In the genomic region with DNA sequence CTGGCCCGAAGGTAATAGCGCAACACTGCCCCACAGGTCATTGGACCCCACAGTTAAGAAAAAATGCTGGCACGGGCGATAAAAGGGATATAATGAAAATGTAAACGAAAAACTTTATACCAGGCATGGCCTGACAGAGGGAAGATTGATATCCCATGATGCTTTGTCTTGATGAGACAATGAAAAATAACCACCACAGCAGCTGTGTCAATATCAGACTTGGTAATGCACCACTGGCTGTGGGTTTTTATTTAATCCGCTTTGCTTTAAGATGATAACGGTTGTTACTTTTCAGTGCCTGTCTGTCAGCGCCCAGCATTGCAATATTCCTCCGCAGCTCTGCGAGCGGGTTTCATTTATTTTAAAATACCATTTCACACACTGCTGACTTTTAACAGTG, we compare ENCODE assay signal across 11 cellular contexts.
A peak's percentile ranks its signal among the peaks of the same experiment; 100 is the strongest.
DNase-seq lines count a peak whose midpoint lies in the region; ATAC-seq and TF ChIP-seq lines count a peak whose summit lies in the region.
"Had no signal": no experiment of that assay in that cellular context is flagged by ENCODE, and none has a peak within 500 bp of the region (broad histone marks: within the 10 kb centered on the region; RNA-seq: fewer than 3 reads in every experiment).

No MANE protein-coding gene starts in this region.

- POLR2A ChIA-PET in A673 (lab: Charles Lee; ENCODE audit: low non-redundant PET) = no interaction called here

- H3K4me3 ChIP-seq in A673 (ENCODE audit: low read depth, low read length, poor library complexity, severe bottlenecking) = no peak overlapping the region
- no peak overlapping the region for H3K4me3 ChIP-seq in hepatocyte
- no peak overlapping the region for H3K4me3 ChIP-seq in right lobe of liver
- H3K4me3 ChIP-seq: A549, breast epithelium had no signal

- H4K20me1 ChIP-seq in hepatocyte (ENCODE audit: insufficient read depth, poor library complexity, severe bottlenecking) = no peaks in the 10 kb centered on the region

- no TSS peak for BruUV-seq in A673 (replicated peaks; lab: Mats Ljungman, UMichigan)

- H3K36me3 ChIP-seq in A673 (ENCODE audit: insufficient read depth, low read length, poor library complexity, severe bottlenecking) (no peaks in the 10 kb centered on the region), hepatocyte (replicated peaks; ENCODE audit: insufficient read depth, low read depth) (no peaks in the 10 kb centered on the region), right lobe of liver (no peaks in the 10 kb centered on the region)
- H3K36me3 ChIP-seq: breast epithelium had no signal

- intact Hi-C loops in A673 (cut with micrococcal nuclease; ENCODE audit: unreplicated experiment) (no loop called here), right lobe of liver (cut with DNase I) (no loop called here)

- no peaks in the 10 kb centered on the region for H3K9me2 ChIP-seq in hepatocyte (replicated peaks; ENCODE audit: insufficient read depth)

- H3K4me2 ChIP-seq in hepatocyte = peak overlapping the region; percentile 58
- H3K4me2 ChIP-seq: A549 had no signal

- ATAC-seq in right lobe of liver = no peak
- ATAC-seq: A549 had no signal

- H3K9me3 ChIP-seq in A673 (ENCODE audit: low read depth, low read length, poor library complexity, severe bottlenecking) (no peaks in the 10 kb centered on the region), hepatocyte (ENCODE audit: low read depth) (no peaks in the 10 kb centered on the region), right lobe of liver (no peaks in the 10 kb centered on the region)
- H3K9me3 ChIP-seq: A549, breast epithelium had no signal

- DNase-seq in A673 (ENCODE audit: low spot score) (peak; percentile 3), NCI-H1436 (lab: John Stamatoyannopoulos, UW) (peak; percentile 87), NCI-H69 (lab: John Stamatoyannopoulos, UW) (peak; percentile 98), hepatocyte (ENCODE audit: low spot score) (peak; percentile 5), HCEC 1CT (no peak), right lobe of liver (no peak), DMS 273 (lab: John Stamatoyannopoulos, UW; ENCODE audit: unreplicated experiment) (no peak), amygdala (lab: John Stamatoyannopoulos, UW) (no peak)

- H3K27ac ChIP-seq in A673 (ENCODE audit: low read depth, low read length, poor library complexity, severe bottlenecking) (no peak overlapping the region), hepatocyte (no peak overlapping the region), right lobe of liver (no peak overlapping the region)
- H3K27ac ChIP-seq: A549, breast epithelium, epithelial cell of prostate had no signal

- 61% methylated on average over 11 of the region's 11 CpGs for WGBS in hepatocyte (ENCODE audit: low lambda C conversion rate, missing lambda C conversion rate)
- 64% methylated on average over 11 of the region's 11 CpGs for WGBS in right lobe of liver (ENCODE audit: insufficient coverage, low coverage, low lambda C conversion rate, missing lambda C conversion rate)

- H3K4me1 ChIP-seq in A673 (ENCODE audit: insufficient read depth, low read length, poor library complexity, severe bottlenecking) = no peaks in the 10 kb centered on the region
- peaks cover 12% of the 10 kb centered on the region for H3K4me1 ChIP-seq in hepatocyte (ENCODE audit: insufficient read depth)
- no peaks in the 10 kb centered on the region for H3K4me1 ChIP-seq in right lobe of liver
- H3K4me1 ChIP-seq: A549, breast epithelium had no signal

- H3K79me2 ChIP-seq in hepatocyte = no peaks in the 10 kb centered on the region

- no peak for TF ChIP-seq CTCF in A673 (conservative IDR thresholded peaks at IDR 0.05; ENCODE audit: low read depth, low read length)
- no peak for TF ChIP-seq CTCF in hepatocyte (IDR thresholded peaks at IDR 0.05; ENCODE audit: poor library complexity)
- no peak for TF ChIP-seq CTCF in right lobe of liver (IDR thresholded peaks at IDR 0.05)

- H3K27me3 ChIP-seq in A673 (replicated peaks; ENCODE audit: insufficient read depth, low read depth, low read length, poor library complexity) (no peaks in the 10 kb centered on the region), hepatocyte (no peaks in the 10 kb centered on the region), right lobe of liver (no peaks in the 10 kb centered on the region)
- H3K27me3 ChIP-seq: breast epithelium had no signal

- no peak overlapping the region for H2AFZ ChIP-seq in hepatocyte

- no peak for TF ChIP-seq POLR2A in right lobe of liver (IDR thresholded peaks at IDR 0.05)

- CTCF ChIA-PET in A673 (lab: Charles Lee) = no interaction called here

Comparison
In these comparisons a context has a peak if more than half of its experiments do, and no peak if none do; other contexts are left out.
1. DNase-seq: peak in A673 (single experiment), NCI-H1436 (single experiment), NCI-H69 (single experiment) and hepatocyte (single experiment); none in HCEC 1CT (single experiment), right lobe of liver (0 of 3), DMS 273 (single experiment) and amygdala (0 of 56).